Comparison of ENCODE assay signal across 8 cellular contexts in genomic region chr14:60165547-60165876, GRCh38. TPM values are rescaled to one million over a fixed set of nuclear protein-coding genes. Genes with fewer than 3 reads are reported as not detected.
DNase-seq lines count a peak whose midpoint lies in the region; TF ChIP-seq lines count a peak whose summit lies in the region.

No MANE protein-coding gene starts in this region.

- H3K4me1 Mint-ChIP-seq in HFFc6 (ENCODE audit: low read depth): peaks cover 37% of the 10 kb centered on the region

- peak overlapping the region; percentile 85 for H3K27ac ChIP-seq in stomach smooth muscle (ENCODE audit: low read length)

- H3K36me3 Mint-ChIP-seq in HFFc6 (ENCODE audit: low read depth): no peaks in the 10 kb centered on the region

- peak overlapping the region; percentile 95 for H3K4me3 Mint-ChIP-seq in HFFc6

- peak overlapping the region; percentile 84 for H3K9ac ChIP-seq in stomach smooth muscle (ENCODE audit: low read length in 2 of 2)

- H3K9me3 ChIP-seq in stomach smooth muscle (ENCODE audit: control insufficient read depth in 2 of 2, low read length in 2 of 2): no peaks in the 10 kb centered on the region

- DNase-seq in HFFc6 (no peak), islet precursor cell (no peak), mucosa of gallbladder (ENCODE audit: low spot score) (no peak)
- no peak for DNase-seq in NK-92 treated with Interleukin-12 subunit alpha and Interleukin-12 subunit beta, amount 100 ng/mL, for 24 hours (lab: John Stamatoyannopoulos, UW)

- peak overlapping the region; percentile 80 for H3K27ac Mint-ChIP-seq in HFFc6

- TF ChIP-seq CTCF in HFFc6 (IDR thresholded peaks at IDR 0.05): peak; percentile 19; the same call in 1 of the 2 replicates
- TF ChIP-seq CTCF in WI38 (IDR thresholded peaks at IDR 0.05; ENCODE audit: low read depth, low read length): no peak; the same call in 1 of the 2 replicates

- no peaks in the 10 kb centered on the region for H3K9me3 Mint-ChIP-seq in HFFc6

- H3K27me3 ChIP-seq in stomach smooth muscle (ENCODE audit: control insufficient read depth in 1 of 2, insufficient read depth in 2 of 2, low read length in 2 of 2): no peaks in the 10 kb centered on the region

- H3K4me3 ChIP-seq in GM08714 (ENCODE audit: low read length) (peak overlapping the region; percentile 75; the same call in 1 of the 2 replicates), WI38 (ENCODE audit: low read depth, low read length) (peak overlapping the region; percentile 92), iPS-11a (ENCODE audit: low read depth, low read length) (peak overlapping the region; percentile 81), stomach smooth muscle (ENCODE audit: low read length in 2 of 2) (peak overlapping the region; percentile 82 to 95)

- H3K4me1 ChIP-seq in stomach smooth muscle (ENCODE audit: control insufficient read depth, insufficient read depth, low read length): peaks cover 14% of the 10 kb centered on the region

- no peaks in the 10 kb centered on the region for H3K27me3 Mint-ChIP-seq in HFFc6 (ENCODE audit: insufficient read depth)

- peaks cover 0 to 3% of the 10 kb centered on the region in 2 donors for H3K36me3 ChIP-seq in stomach smooth muscle (ENCODE audit: control insufficient read depth in 2 of 2, insufficient read depth in 2 of 2, low read length in 2 of 2)

RNA-seq across cellular contexts. Expression of gene DHRS7, which starts 0.3 kb away (rescaled TPM):
- total RNA-seq in HFFc6 (2021; fragmentation: NEBNext Ultra II Directional; extraction: Animal tissue kit (Norgen Biotek cat#: 25700)): 10 to 100 TPM; 50.0 to 75.0 (median 54.1) TPM
- 184 TPM for total RNA-seq in mucosa of gallbladder
